In the genomic region with DNA sequence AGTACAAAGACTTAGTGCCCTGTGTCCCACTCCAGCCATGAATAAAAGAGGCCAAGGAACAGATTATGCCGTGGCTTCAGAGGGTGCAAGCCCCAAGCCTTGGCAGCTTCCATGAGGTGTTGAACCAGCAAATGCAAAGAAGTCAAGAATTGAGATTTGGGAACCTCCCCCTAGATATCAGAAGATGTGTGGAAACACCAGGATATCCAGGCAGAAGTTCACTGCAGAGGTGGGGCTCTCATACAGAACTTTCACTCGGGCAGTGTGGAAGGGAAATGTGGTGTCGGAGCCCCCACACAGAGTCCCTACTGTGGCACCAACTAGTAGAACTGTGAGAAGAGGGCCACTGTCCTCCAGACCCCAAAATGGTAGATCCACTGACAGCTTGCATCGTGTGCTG, we compare ENCODE assay signal across 8 cellular contexts.
"Had no signal": no experiment of that assay in that cellular context is flagged by ENCODE, and none has a peak within 500 bp of the region (broad histone marks: within the 10 kb centered on the region; RNA-seq: fewer than 3 reads in every experiment).

No MANE protein-coding gene starts in this region.

- H3K27ac ChIP-seq: GM23248 had no signal

- H3K9ac ChIP-seq: GM23248 had no signal

- H3K4me2 ChIP-seq: GM23338 had no signal

- H3K9me3 ChIP-seq: HAP-1 had no signal

- H3K4me1 ChIP-seq: HAP-1 had no signal

- DNase-seq: GM23248, GOT3, H7, H9, HCEC 1CT, HFFc6 had no signal

- H3K36me3 ChIP-seq: HAP-1 had no signal

- H2AFZ ChIP-seq: GM23248, GM23338 had no signal

- H3K4me3 ChIP-seq: GM23248, GM23338, HAP-1 had no signal
